19 cellular contexts compared by ENCODE assay signal in genomic region chr21:9750341-9751086, GRCh38.
"Had no signal": no experiment of that assay in that cellular context is flagged by ENCODE, and none has a peak within 500 bp of the region (broad histone marks: within the 10 kb centered on the region; RNA-seq: fewer than 3 reads in every experiment).

No MANE protein-coding gene starts in this region.

- H3K36me3 ChIP-seq: colonic mucosa, esophagus squamous epithelium, stomach had no signal

- H3K27me3 ChIP-seq: colonic mucosa, esophagus squamous epithelium, stomach, testis had no signal

- ATAC-seq: activated CD8-positive, alpha-beta T cell treated with anti-CD3 and anti-CD28 coated beads for 36 hours had no signal

- H3K4me3 ChIP-seq: colonic mucosa, esophagus squamous epithelium, psoas muscle, stomach, testis had no signal

- H3K27me3 Mint-ChIP-seq: activated CD4-positive, alpha-beta T cell treated with anti-CD3 and anti-CD28 coated beads, Interleukin-2, amount 10 ng/mL, durations not matched to agents 24 days and 14 days; activated CD8-positive, alpha-beta T cell treated with anti-CD3 and anti-CD28 coated beads for 36 hours; brain; type B pancreatic cell had no signal

- H3K9me3 ChIP-seq: psoas muscle, testis had no signal

- H3K36me3 Mint-ChIP-seq: brain, type B pancreatic cell had no signal

- H3K27ac Mint-ChIP-seq: activated CD4-positive, alpha-beta T cell treated with anti-CD3 and anti-CD28 coated beads, Interleukin-2, amount 10 ng/mL, durations not matched to agents 24 days and 14 days; activated CD8-positive, alpha-beta T cell treated with anti-CD3 and anti-CD28 coated beads for 36 hours; activated T-helper 2 cell treated with anti-CD3 and anti-CD28 coated beads, Interferon-gamma antibody, Interleukin-2, Interleukin-4, amounts not matched to agents 10 μg/mL and 5 μg/mL and 100 μg/mL, durations not matched to agents 14 hours and 24 hours and 36 hours; brain; type B pancreatic cell had no signal

- H3K27ac ChIP-seq: colonic mucosa, esophagus squamous epithelium, psoas muscle, stomach, testis had no signal

- FAIRE-seq: islet of Langerhans, small intestine had no signal

- H3K4me3 Mint-ChIP-seq: activated CD4-positive, alpha-beta T cell treated with anti-CD3 and anti-CD28 coated beads, Interleukin-2, amount 10 ng/mL, durations not matched to agents 24 days and 14 days; activated CD8-positive, alpha-beta T cell treated with anti-CD3 and anti-CD28 coated beads for 36 hours; brain; type B pancreatic cell had no signal

- H3K4me1 ChIP-seq: colonic mucosa, esophagus squamous epithelium, psoas muscle, stomach, testis had no signal

- H3K4me1 Mint-ChIP-seq: activated CD4-positive, alpha-beta T cell treated with anti-CD3 and anti-CD28 coated beads, Interleukin-2, amount 10 ng/mL, durations not matched to agents 24 days and 14 days; brain had no signal

- DNase-seq: activated CD4-positive, alpha-beta T cell treated with anti-CD3 and anti-CD28 coated beads, Interleukin-2, amount 10 ng/mL, durations not matched to agents 24 days and 14 days; activated CD8-positive, alpha-beta T cell treated with anti-CD3 and anti-CD28 coated beads for 36 hours; activated naive CD4-positive, alpha-beta T cell treated with Interleukin-2 at 50 U/mL for 16 hours; activated T-cell treated with anti-CD3 and anti-CD28 coated beads, Interleukin-2, amount 50 U/mL, for 1 hour; central memory CD4-positive, alpha-beta T cell; colonic mucosa; esophagus squamous epithelium; left cardiac atrium; psoas muscle; right cardiac atrium; small intestine; stimulated activated CD4-positive, alpha-beta T cell treated with anti-CD3 and anti-CD28 coated beads, Interleukin-15, amount 100 ng/mL, for 24 hours; stimulated activated CD4-positive, alpha-beta T cell treated with anti-CD3 and anti-CD28 coated beads, Interleukin-2, amount 100 ng/mL, for 48 hours; stomach; testis had no signal
